ENCODE assay signal across 27 cellular contexts in the genomic region with DNA sequence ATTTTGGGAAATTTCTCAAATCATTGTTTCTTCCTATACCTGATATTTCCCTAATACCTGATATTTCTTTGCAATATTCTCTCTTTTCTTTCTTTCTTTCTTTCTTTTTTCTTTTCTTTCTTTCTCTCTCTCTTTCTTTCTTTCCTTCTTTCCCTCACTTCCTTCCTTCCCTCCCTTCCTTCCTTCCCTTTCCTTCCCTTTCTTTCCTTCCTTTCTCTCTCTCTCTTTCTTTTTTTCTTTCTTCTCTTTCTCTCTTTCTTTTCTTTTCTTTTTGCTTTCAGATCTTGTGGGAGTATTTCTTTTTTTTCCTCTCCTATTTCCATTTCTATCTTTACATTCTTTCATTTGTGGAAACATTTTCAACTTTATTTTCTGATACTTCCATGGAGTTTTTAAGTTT.
"Had no signal": no experiment of that assay in that cellular context is flagged by ENCODE, and none has a peak within 500 bp of the region (broad histone marks: within the 10 kb centered on the region; RNA-seq: fewer than 3 reads in every experiment).

No MANE protein-coding gene starts in this region.

- H3K4me3 ChIP-seq: colonic mucosa, esophagus squamous epithelium, gastrocnemius medialis, heart right ventricle, left lung, lower lobe of right lung, mucosa of descending colon had no signal

- H3K36me3 ChIP-seq: colonic mucosa, esophagus squamous epithelium, gastrocnemius medialis, heart right ventricle, left lung, lower lobe of right lung had no signal

- ATAC-seq: effector memory CD8-positive, alpha-beta T cell; esophagus mucosa; gastrocnemius medialis; heart right ventricle; left cardiac atrium; left lung; left ventricle myocardium superior; lower lobe of right lung; mucosa of descending colon had no signal

- H3K4me1 ChIP-seq: colonic mucosa, esophagus squamous epithelium, gastrocnemius medialis, heart right ventricle, left lung, lower lobe of right lung had no signal

- FAIRE-seq: endometrium, islet of Langerhans, keratinocyte had no signal

- H3K4me1 Mint-ChIP-seq: endodermal cell, mesothelial cell of epicardium had no signal

- H3K27ac Mint-ChIP-seq: dendritic cell treated with granulocyte-macrophage colony-stimulating factor and Interleukin-4, amounts not matched to agents 40 ng/mL and 50 ng/mL, for 4 days; effector memory CD8-positive, alpha-beta T cell; endodermal cell; mesothelial cell of epicardium had no signal

- H3K4me3 Mint-ChIP-seq: dendritic cell treated with granulocyte-macrophage colony-stimulating factor and Interleukin-4, amounts not matched to agents 40 ng/mL and 50 ng/mL, for 4 days; effector memory CD8-positive, alpha-beta T cell; endodermal cell; mesothelial cell of epicardium had no signal

- DNase-seq: colonic mucosa; cortex of kidney; effector CD8-positive, alpha-beta T cell; effector memory CD8-positive, alpha-beta T cell; endodermal cell; erythroblast; esophagus squamous epithelium; foreskin fibroblast; foreskin melanocyte; gastrocnemius medialis; glutamatergic neuron; head of caudate nucleus; heart right ventricle; hippocampal formation; left cardiac atrium; left lung; left ventricle myocardium superior; lower lobe of right lung; mesenchymal stem cell; mucosa of descending colon had no signal

- H3K9me3 ChIP-seq: colonic mucosa, esophagus squamous epithelium, gastrocnemius medialis, heart right ventricle, left lung, lower lobe of right lung, mucosa of descending colon had no signal

- H3K9me3 Mint-ChIP-seq: dendritic cell treated with granulocyte-macrophage colony-stimulating factor and Interleukin-4, amounts not matched to agents 40 ng/mL and 50 ng/mL, for 4 days; effector memory CD8-positive, alpha-beta T cell; endodermal cell had no signal

- H3K27ac ChIP-seq: colonic mucosa, epithelial cell of prostate, esophagus squamous epithelium, gastrocnemius medialis, heart right ventricle, left lung, lower lobe of right lung had no signal

- H3K27me3 ChIP-seq: colonic mucosa, esophagus squamous epithelium, gastrocnemius medialis, left lung had no signal
